Comparison of ENCODE assay signal across 35 cellular contexts in the genomic region with DNA sequence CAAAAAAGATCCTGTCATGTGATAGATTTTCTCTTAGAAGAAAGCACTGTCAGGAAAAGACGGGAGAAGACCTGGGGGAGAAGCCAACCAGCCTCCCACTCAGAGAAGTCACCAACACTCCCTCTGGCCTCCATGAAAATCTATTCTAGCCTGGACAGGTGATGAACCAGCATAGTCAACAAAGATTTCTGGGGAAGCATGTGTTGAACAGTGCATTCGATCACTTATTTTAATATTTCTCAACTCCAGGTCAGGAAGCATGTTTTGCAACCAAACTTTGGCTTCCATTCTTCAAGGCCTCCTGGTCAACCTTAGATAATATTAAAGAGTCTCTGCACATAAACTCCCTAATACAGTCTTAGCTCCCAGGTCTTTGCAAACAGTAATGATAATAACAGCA.
"Had no signal": no experiment of that assay in that cellular context is flagged by ENCODE, and none has a peak within 500 bp of the region (broad histone marks: within the 10 kb centered on the region; RNA-seq: fewer than 3 reads in every experiment).

No MANE protein-coding gene starts in this region.

- H3K27me3 ChIP-seq: ascending aorta, brain microvascular endothelial cell, cardiac muscle cell had no signal

- ATAC-seq: activated naive CD4-positive, alpha-beta T cell treated with anti-CD3 and anti-CD28 coated beads, Interleukin-2, amount 50 U/mL, for 72 hours; activated naive CD8-positive, alpha-beta T cell treated with anti-CD3 and anti-CD28 coated beads, Interleukin-2, amount 50 U/mL, for 24 hours; activated T-cell treated with anti-CD3 and anti-CD28 coated beads, Interleukin-2, amount 50 U/mL, for 4 hours; activated T-cell treated with anti-CD3 and anti-CD28 coated beads, Interleukin-2, amount 50 U/mL, for 72 hours; activated T-helper 17 cell treated with anti-CD3 and anti-CD28 coated beads, Interleukin-2, amount 50 U/mL, for 72 hours; body of pancreas had no signal

- H3K9me3 ChIP-seq: adrenal gland, ascending aorta, body of pancreas had no signal

- H3K36me3 ChIP-seq: adrenal gland, ascending aorta, brain microvascular endothelial cell, breast epithelium, cardiac muscle cell had no signal

- H3K27ac ChIP-seq: adrenal gland, ascending aorta, body of pancreas, brain microvascular endothelial cell, breast epithelium, cardiac muscle cell had no signal

- H3K4me1 ChIP-seq: adrenal gland, ascending aorta, body of pancreas, breast epithelium had no signal

- H3K4me3 ChIP-seq: adrenal gland, ascending aorta, body of pancreas, breast epithelium, cardiac muscle cell had no signal

- DNase-seq: activated effector memory CD4-positive, alpha-beta T cell treated with anti-CD3 and anti-CD28 coated beads, Interleukin-2, amount 50 U/mL, for 16 hours; activated effector memory CD4-positive, alpha-beta T cell treated with Interleukin-2 at 50 U/mL for 16 hours; activated gamma-delta T cell; activated gamma-delta T cell treated with Interleukin-2 at 50 U/mL for 16 hours; activated naive CD4-positive, alpha-beta T cell; activated naive CD4-positive, alpha-beta T cell treated with anti-CD3 and anti-CD28 coated beads for 36 hours; activated naive CD4-positive, alpha-beta T cell treated with anti-CD3 and anti-CD28 coated beads, Interleukin-2, amount 10 ng/mL, durations not matched to agents 7 days and 5 days; activated naive CD4-positive, alpha-beta T cell treated with anti-CD3 and anti-CD28 coated beads, Interleukin-2, amount 50 U/mL, for 16 hours; activated naive CD4-positive, alpha-beta T cell treated with Interleukin-2 at 50 U/mL for 16 hours; activated naive CD8-positive, alpha-beta T cell treated with anti-CD3 and anti-CD28 coated beads for 36 hours; activated naive CD8-positive, alpha-beta T cell treated with anti-CD3 and anti-CD28 coated beads, Interleukin-2, amount 10 ng/mL, durations not matched to agents 7 days and 5 days; activated naive CD8-positive, alpha-beta T cell treated with anti-CD3 and anti-CD28 coated beads, Interleukin-2, amount 50 U/mL, for 24 hours; activated T-cell treated with anti-CD3 and anti-CD28 coated beads for 4 hours; activated T-cell treated with anti-CD3 and anti-CD28 coated beads, Interleukin-2, amount 50 U/mL, for 1 hour; activated T-cell treated with anti-CD3 and anti-CD28 coated beads, Interleukin-2, amount 50 U/mL, for 24 hours; activated T-cell treated with anti-CD3 and anti-CD28 coated beads, Interleukin-2, amount 50 U/mL, for 4 hours; activated T-cell treated with anti-CD3 and anti-CD28 coated beads, Interleukin-2, amount 50 U/mL, for 48 hours; activated T-cell treated with anti-CD3 and anti-CD28 coated beads, Interleukin-2, amount 50 U/mL, for 72 hours; adrenal gland; amniotic stem cell; amygdala; anterior cingulate cortex; aorta; body of pancreas; brain microvascular endothelial cell; caudate nucleus; central memory CD4-positive, alpha-beta T cell; cerebellar nuclear complex had no signal

- FAIRE-seq: astrocyte, bronchial epithelial cell had no signal
